Comparison of ENCODE assay signal across 9 cellular contexts in genomic region chr19:45103625-45104319, GRCh38. TPM values are rescaled to one million over a fixed set of nuclear protein-coding genes. Genes with fewer than 3 reads are reported as not detected.
DNase-seq lines count a peak whose midpoint lies in the region; ATAC-seq and TF ChIP-seq lines count a peak whose summit lies in the region.
"Had no signal": no experiment of that assay in that cellular context is flagged by ENCODE, and none has a peak within 500 bp of the region (broad histone marks: within the 10 kb centered on the region; RNA-seq: fewer than 3 reads in every experiment).

No MANE protein-coding gene starts in this region.

- intact Hi-C loops in colonic mucosa (cut with DNase I), result no loop called here

- peak overlapping the region; percentile 34 for H3K4me3 Mint-ChIP-seq in neural crest cell

- H3K9me3 ChIP-seq in colonic mucosa, result no peaks in the 10 kb centered on the region

- no peaks in the 10 kb centered on the region for H3K9me3 Mint-ChIP-seq in neural crest cell

- peak; percentile 86 for DNase-seq in DMS153 treated with DMSO at 0.1 percent for 48 hours (lab: John Stamatoyannopoulos, UW; ENCODE audit: unreplicated experiment)
- DNase-seq in NCI-H2029 treated with DMSO at 0.1 percent for 48 hours (lab: John Stamatoyannopoulos, UW), result peak; percentile 64
- DNase-seq in colonic mucosa, result no peak
- DNase-seq in neural crest cell (ENCODE audit: low read depth, low spot score), result no peak
- no peak for DNase-seq in GF-D8 (lab: John Stamatoyannopoulos, UW)
- no peak for DNase-seq in MV-4-11 (lab: John Stamatoyannopoulos, UW)
- DNase-seq in stimulated activated CD4-positive, alpha-beta T cell treated with anti-CD3 and anti-CD28 coated beads, Interleukin-4, amount 100 ng/mL, for 24 hours, result no peak

- peak overlapping the region; percentile 3 to 21 for H3K9ac ChIP-seq in colonic mucosa (ENCODE audit: low read depth in 2 of 2, low read length in 2 of 2)

- H3K36me3 Mint-ChIP-seq in neural crest cell (ENCODE audit: low read depth), result no peaks in the 10 kb centered on the region

- H3K4me3 ChIP-seq in colonic mucosa, result no peak overlapping the region

- H3K4me1 Mint-ChIP-seq in neural crest cell, result peaks cover 37% of the 10 kb centered on the region

- peak overlapping the region; percentile 93 for H3K27ac Mint-ChIP-seq in neural crest cell (ENCODE audit: unreplicated experiment)

- peaks cover 16% of the 10 kb centered on the region for H3K4me1 ChIP-seq in colonic mucosa

- H3K27ac ChIP-seq in colonic mucosa, result no peak overlapping the region

- H3K27me3 ChIP-seq in colonic mucosa, result no peaks in the 10 kb centered on the region

- no peaks in the 10 kb centered on the region for H3K36me3 ChIP-seq in colonic mucosa

- H3K27me3 Mint-ChIP-seq in neural crest cell (ENCODE audit: low read depth), result no peaks in the 10 kb centered on the region

- TF ChIP-seq CTCF in colonic mucosa (IDR thresholded peaks at IDR 0.05), result no peak
- TF ChIP-seq CTCF in neural crest cell (conservative IDR thresholded peaks at IDR 0.05), result no peak

- no peak for ATAC-seq in HG02798 (IDR thresholded peaks at IDR 0.05; ENCODE audit: poor library complexity, unreplicated experiment)

RNA-seq across cellular contexts. Expression of gene PPP1R37, which starts 10.8 kb away (rescaled TPM):
- total RNA-seq in colonic mucosa, result 10 to 100 TPM; 28.2 to 46.9 TPM
- 35.8 and 38.6 TPM in 2 replicates for total RNA-seq in neural crest cell

RNA-seq across cellular contexts. Expression of gene GEMIN7, which starts 24.7 kb away (rescaled TPM):
- total RNA-seq in colonic mucosa (10 to 100 TPM; 22.4 to 37.5 TPM), neural crest cell (36.0 and 36.2 TPM in 2 replicates)

RNA-seq across cellular contexts. Expression of gene ZNF296, which starts 27.5 kb away (rescaled TPM):
- total RNA-seq in colonic mucosa (1 to 10 TPM; 3.4 to 7.0 TPM), neural crest cell (0.73 and 1.2 TPM in 2 replicates)
- total RNA-seq: LHCN-M2 had no signal

RNA-seq across cellular contexts. Expression of gene NKPD1, which starts 57.0 kb away (rescaled TPM):
- under 1 TPM in 1 of 2 donors, not detected in 1; 0.07 TPM for total RNA-seq in colonic mucosa
- total RNA-seq in neural crest cell, result 0.16 and 0.39 TPM in 2 replicates

Comparison
In these comparisons a context has a peak if more than half of its experiments do, and no peak if none do; other contexts are left out.
1. DNase-seq: peak in DMS153 treated with DMSO at 0.1 percent for 48 hours (single experiment) and NCI-H2029 treated with DMSO at 0.1 percent for 48 hours (single experiment); none in colonic mucosa (single experiment), neural crest cell (single experiment), GF-D8 (single experiment), MV-4-11 (single experiment) and stimulated activated CD4-positive, alpha-beta T cell treated with anti-CD3 and anti-CD28 coated beads, Interleukin-4, amount 100 ng/mL, for 24 hours (single experiment).